1 cellular context compared by ENCODE assay signal in the genomic region with DNA sequence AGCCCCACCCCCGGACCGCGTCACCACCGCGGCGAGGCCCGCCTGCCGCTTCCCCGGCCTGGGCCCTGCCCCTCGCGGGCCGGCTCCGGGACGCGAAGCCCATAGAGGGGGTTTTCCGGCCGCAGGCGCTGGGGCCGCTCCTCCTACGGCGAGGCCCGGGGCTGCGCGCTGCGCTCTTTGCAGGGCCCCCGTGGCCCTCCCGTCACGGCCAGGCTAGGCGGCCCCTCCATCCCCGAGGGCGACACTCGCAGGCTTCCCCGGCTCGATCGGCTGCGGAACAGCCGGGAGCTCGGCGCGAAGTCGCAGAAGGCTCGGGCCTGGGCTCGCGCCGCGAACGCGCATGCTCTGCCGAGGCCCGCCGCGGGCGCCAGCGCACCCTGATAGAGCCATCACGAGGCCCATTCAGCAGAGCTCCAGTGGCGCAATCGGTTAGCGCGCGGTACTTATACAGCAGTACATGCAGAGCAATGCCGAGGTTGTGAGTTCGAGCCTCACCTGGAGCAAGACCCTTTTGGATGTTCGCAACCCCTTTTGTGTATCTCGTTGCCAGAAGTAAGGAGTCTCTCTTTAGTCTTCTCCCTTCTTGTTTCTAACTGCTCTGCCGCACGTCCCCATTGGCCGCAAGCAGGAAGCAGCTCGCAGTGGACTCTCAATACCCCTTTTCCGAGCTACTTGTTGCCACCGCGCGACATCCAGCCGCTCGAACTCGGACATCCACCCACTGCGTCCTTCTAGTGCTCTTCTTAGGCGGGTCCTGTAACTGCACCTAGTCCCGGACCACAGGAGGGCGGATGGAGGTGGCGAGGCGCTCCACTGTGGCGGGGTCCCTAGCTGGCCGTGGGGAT.
TF ChIP-seq lines count a peak whose summit lies in the region.

No MANE protein-coding gene starts in this region.

TF ChIP-seq in K562, 482 proteins besides CTCF, POLR2A, EP300 and RAD21 (continued from another document):
- TF ChIP-seq, protein P1, sequence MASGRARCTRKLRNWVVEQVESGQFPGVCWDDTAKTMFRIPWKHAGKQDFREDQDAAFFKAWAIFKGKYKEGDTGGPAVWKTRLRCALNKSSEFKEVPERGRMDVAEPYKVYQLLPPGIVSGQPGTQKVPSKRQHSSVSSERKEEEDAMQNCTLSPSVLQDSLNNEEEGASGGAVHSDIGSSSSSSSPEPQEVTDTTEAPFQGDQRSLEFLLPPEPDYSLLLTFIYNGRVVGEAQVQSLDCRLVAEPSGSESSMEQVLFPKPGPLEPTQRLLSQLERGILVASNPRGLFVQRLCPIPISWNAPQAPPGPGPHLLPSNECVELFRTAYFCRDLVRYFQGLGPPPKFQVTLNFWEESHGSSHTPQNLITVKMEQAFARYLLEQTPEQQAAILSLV (tag; IDR thresholded peaks at IDR 0.05) = peak; percentile 68; the same call in 1 of the 2 replicates
- TF ChIP-seq, protein P2, sequence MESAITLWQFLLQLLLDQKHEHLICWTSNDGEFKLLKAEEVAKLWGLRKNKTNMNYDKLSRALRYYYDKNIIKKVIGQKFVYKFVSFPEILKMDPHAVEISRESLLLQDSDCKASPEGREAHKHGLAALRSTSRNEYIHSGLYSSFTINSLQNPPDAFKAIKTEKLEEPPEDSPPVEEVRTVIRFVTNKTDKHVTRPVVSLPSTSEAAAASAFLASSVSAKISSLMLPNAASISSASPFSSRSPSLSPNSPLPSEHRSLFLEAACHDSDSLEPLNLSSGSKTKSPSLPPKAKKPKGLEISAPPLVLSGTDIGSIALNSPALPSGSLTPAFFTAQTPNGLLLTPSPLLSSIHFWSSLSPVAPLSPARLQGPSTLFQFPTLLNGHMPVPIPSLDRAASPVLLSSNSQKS (CRISPR knock-in tag; IDR thresholded peaks at IDR 0.05) = no peak
- TF ChIP-seq MCM5 (IDR thresholded peaks at IDR 0.05; ENCODE audit: low read depth) (no peak), PHF20 (IDR thresholded peaks at IDR 0.05; ENCODE audit: partially characterized antibody) (peak; percentile 68), EGR1 (conservative IDR thresholded peaks at IDR 0.05) (peak; percentile 13; the same call in 1 of the 2 replicates), MIER1 (IDR thresholded peaks at IDR 0.05; ENCODE audit: low read depth) (no peak; the same call in 1 of the 2 replicates), CBFA2T2 (conservative IDR thresholded peaks at IDR 0.05) (no peak), HDGF (IDR thresholded peaks at IDR 0.05) (no peak), MCM3 (IDR thresholded peaks at IDR 0.05) (no peak), ADNP (tag; IDR thresholded peaks at IDR 0.05) (peak; percentile 85), POLR2AphosphoS5 (IDR thresholded peaks at IDR 0.05; ENCODE audit: control insufficient read depth, insufficient read depth, low read depth, low read length) (0 out of 2 replicates have a peak, but pooled peaks have one; percentile 30), ILF3 (IDR thresholded peaks at IDR 0.05; ENCODE audit: borderline replicate concordance) (no peak; the same call in 1 of the 2 replicates), U2AF1 (optimal IDR thresholded peaks at IDR 0.05; ENCODE audit: low read depth, low read length) (peak; percentile 74), ZBTB7A (IDR thresholded peaks at IDR 0.05; ENCODE audit: borderline replicate concordance, control insufficient read depth, low read depth, low read length) (peak; percentile 24; the same call in 1 of the 2 replicates), TAF7 (tag; IDR thresholded peaks at IDR 0.05) (no peak)
- TF ChIP-seq, protein P3, sequence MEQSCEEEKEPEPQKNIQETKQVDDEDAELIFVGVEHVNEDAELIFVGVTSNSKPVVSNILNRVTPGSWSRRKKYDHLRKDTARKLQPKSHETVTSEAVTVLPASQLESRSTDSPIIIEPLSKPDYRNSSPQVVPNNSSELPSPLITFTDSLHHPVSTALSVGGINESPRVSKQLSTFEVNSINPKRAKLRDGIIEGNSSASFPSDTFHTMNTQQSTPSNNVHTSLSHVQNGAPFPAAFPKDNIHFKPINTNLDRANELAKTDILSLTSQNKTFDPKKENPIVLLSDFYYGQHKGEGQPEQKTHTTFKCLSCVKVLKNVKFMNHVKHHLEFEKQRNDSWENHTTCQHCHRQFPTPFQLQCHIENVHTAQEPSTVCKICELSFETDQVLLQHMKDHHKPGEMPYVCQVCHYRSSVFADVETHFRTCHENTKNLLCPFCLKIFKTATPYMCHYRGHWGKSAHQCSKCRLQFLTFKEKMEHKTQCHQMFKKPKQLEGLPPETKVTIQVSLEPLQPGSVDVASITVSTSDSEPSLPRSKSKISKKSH (CRISPR knock-in tag; IDR thresholded peaks at IDR 0.05) = no peak
- TF ChIP-seq, protein P4, sequence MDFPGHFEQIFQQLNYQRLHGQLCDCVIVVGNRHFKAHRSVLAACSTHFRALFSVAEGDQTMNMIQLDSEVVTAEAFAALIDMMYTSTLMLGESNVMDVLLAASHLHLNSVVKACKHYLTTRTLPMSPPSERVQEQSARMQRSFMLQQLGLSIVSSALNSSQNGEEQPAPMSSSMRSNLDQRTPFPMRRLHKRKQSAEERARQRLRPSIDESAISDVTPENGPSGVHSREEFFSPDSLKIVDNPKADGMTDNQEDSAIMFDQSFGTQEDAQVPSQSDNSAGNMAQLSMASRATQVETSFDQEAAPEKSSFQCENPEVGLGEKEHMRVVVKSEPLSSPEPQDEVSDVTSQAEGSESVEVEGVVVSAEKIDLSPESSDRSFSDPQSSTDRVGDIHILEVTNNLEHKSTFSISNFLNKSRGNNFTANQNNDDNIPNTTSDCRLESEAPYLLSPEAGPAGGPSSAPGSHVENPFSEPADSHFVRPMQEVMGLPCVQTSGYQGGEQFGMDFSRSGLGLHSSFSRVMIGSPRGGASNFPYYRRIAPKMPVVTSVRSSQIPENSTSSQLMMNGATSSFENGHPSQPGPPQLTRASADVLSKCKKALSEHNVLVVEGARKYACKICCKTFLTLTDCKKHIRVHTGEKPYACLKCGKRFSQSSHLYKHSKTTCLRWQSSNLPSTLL (IDR thresholded peaks at IDR 0.05) = peak; percentile 85
